Comparison of ENCODE assay signal across 13 cellular contexts in the genomic region with DNA sequence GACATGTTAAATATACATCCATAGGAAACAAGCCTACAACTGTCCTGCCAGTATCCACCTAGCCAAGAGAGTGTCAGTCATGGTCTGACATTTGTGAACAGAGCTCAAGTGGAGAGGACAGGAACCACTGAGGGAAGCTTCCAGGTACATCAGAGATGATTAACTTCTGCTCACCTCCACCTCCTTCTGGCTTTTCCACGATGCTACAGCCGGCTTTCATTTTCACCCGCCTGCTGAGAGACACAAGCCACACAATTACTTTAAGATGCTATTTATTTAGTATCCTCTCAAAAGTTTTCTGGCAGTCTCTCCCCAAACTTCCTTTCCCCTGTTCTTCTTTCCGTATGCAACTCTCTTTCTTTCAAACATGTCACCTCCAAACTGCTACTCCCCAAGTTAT. TPM values are rescaled to one million over a fixed set of nuclear protein-coding genes. Genes with fewer than 3 reads are reported as not detected.
A peak's percentile ranks its signal among the peaks of the same experiment; 100 is the strongest.
DNase-seq lines count a peak whose midpoint lies in the region; ATAC-seq and TF ChIP-seq lines count a peak whose summit lies in the region.
"Had no signal": no experiment of that assay in that cellular context is flagged by ENCODE, and none has a peak within 500 bp of the region (broad histone marks: within the 10 kb centered on the region; RNA-seq: fewer than 3 reads in every experiment).

No MANE protein-coding gene starts in this region.

- peak overlapping the region; percentile 93 for H3K9ac ChIP-seq in adipocyte (ENCODE audit: low read length)

- POLR2A ChIA-PET in BJ (lab: Charles Lee): no interaction called here

- DNase-seq in BJ (ENCODE audit: low read depth): no peak
- DNase-seq in HFFc6: no peak
- DNase-seq in adipocyte (ENCODE audit: low read depth): no peak
- no peak for DNase-seq in naive B cell
- DNase-seq in medulla oblongata (ENCODE audit: extremely low spot score): no peak
- DNase-seq in SW 1271 (lab: John Stamatoyannopoulos, UW): no peak
- DNase-seq: GOT3; kidney; stimulated activated CD4-positive, alpha-beta T cell treated with anti-CD3 and anti-CD28 coated beads, Interleukin-4, amount 100 ng/mL, for 1 hour had no signal

- H3K9me3 Mint-ChIP-seq in HFFc6 (no peaks in the 10 kb centered on the region; the same call in 1 of the 2 replicates), naive B cell (no peaks in the 10 kb centered on the region)

- H3K36me3 ChIP-seq in BJ (ENCODE audit: control insufficient read depth, insufficient read depth, low read length): peaks cover 6% of the 10 kb centered on the region
- H3K36me3 ChIP-seq in adipocyte (ENCODE audit: control insufficient read depth, insufficient read depth, low read length, severe bottlenecking): peaks cover 51% of the 10 kb centered on the region

- H3K36me3 Mint-ChIP-seq in HFFc6 (ENCODE audit: low read depth): peaks cover 41% of the 10 kb centered on the region
- peaks cover 27 to 32% of the 10 kb centered on the region in 2 donors for H3K36me3 Mint-ChIP-seq in naive B cell

- TF ChIP-seq CTCF in BJ (IDR thresholded peaks at IDR 0.05; ENCODE audit: insufficient read depth, low read depth, low read length) (0 out of 2 replicates have a peak, but pooled peaks have one; percentile 4), HFFc6 (IDR thresholded peaks at IDR 0.05) (peak; percentile 26; the same call in 1 of the 2 replicates)

- no peak overlapping the region for H3K4me3 ChIP-seq in BJ (ENCODE audit: low read depth, low read length)
- peak overlapping the region; percentile 93 for H3K4me3 ChIP-seq in adipocyte (ENCODE audit: low read length)

- no peaks in the 10 kb centered on the region for H3K9me3 ChIP-seq in adipocyte (ENCODE audit: control insufficient read depth, low read length)
- H3K9me3 ChIP-seq: SJSA1 had no signal

- ATAC-seq in naive B cell (ENCODE audit: low read depth in 2 of 2) (no peak), GM19328 (IDR thresholded peaks at IDR 0.05; ENCODE audit: unreplicated experiment) (no peak), GM21786 (IDR thresholded peaks at IDR 0.05; ENCODE audit: unreplicated experiment) (no peak)

- peaks cover 33% of the 10 kb centered on the region for H3K4me1 ChIP-seq in adipocyte (ENCODE audit: control insufficient read depth, insufficient read depth, low read length)

- H3K4me1 Mint-ChIP-seq in HFFc6 (ENCODE audit: low read depth) (peaks cover 37% of the 10 kb centered on the region), naive B cell (peaks cover 36 to 37% (median 36%) of the 10 kb centered on the region in 3 donors)

- H3K4me3 Mint-ChIP-seq in HFFc6 (peak overlapping the region; percentile 99), naive B cell (peak overlapping the region in 5 of 8 donors; percentile 1 to 97 (median 94))

- no peaks in the 10 kb centered on the region for H3K27me3 ChIP-seq in BJ (ENCODE audit: control insufficient read depth, insufficient read depth, low read length)
- no peaks in the 10 kb centered on the region for H3K27me3 ChIP-seq in adipocyte (replicated peaks; ENCODE audit: control insufficient read depth, insufficient read depth, low read length)
- H3K27me3 ChIP-seq: SJSA1 had no signal

- peak overlapping the region; percentile 87; the same call in 1 of the 2 replicates for H3K27ac Mint-ChIP-seq in HFFc6
- H3K27ac Mint-ChIP-seq in naive B cell: peak overlapping the region in 4 of 6 donors; percentile 1 to 97 (median 27)

- CTCF ChIA-PET in BJ (lab: Yijun Ruan, JAX): interaction anchor here (0.7 to 5.5 kb wide), 5 partner anchors 9 to 46 kb away, joined by 3 to 24 read pairs (median 6); no protein-coding TSS in a partner anchor

- H3K27me3 Mint-ChIP-seq in HFFc6 (ENCODE audit: insufficient read depth) (peaks cover 6% of the 10 kb centered on the region), naive B cell (no peaks in the 10 kb centered on the region)

RNA-seq across cellular contexts. Expression of a gene that starts 2.1 kb away (rescaled TPM):
- polyA plus RNA-seq in BJ (2011; rRNA removed) (7.4 and 7.9 TPM in 2 replicates), naive B cell (ENCODE audit: low read depth in 6 of 6) (10 to 100 TPM in 4 of 6 donors, 1 to 10 TPM in 2; 2.3 to 14.5 (median 12.3) TPM)
- polyA minus RNA-seq in BJ (2011; rRNA and poly(A)+ RNA removed): 19.7 and 25.8 TPM in 2 replicates
- 10 to 100 TPM; 20.0 to 22.9 (median 21.0) TPM for total RNA-seq in HFFc6 (2021; fragmentation: NEBNext Ultra II Directional; extraction: Animal tissue kit (Norgen Biotek cat#: 25700))

RNA-seq across cellular contexts. Expression of a gene that starts 36.5 kb away (rescaled TPM):
- polyA plus RNA-seq in BJ (2011; rRNA removed) (not detected in 2 replicates), naive B cell (ENCODE audit: low read depth in 6 of 6) (not detected)
- not detected in 2 replicates for polyA minus RNA-seq in BJ (2011; rRNA and poly(A)+ RNA removed)
- not detected for total RNA-seq in HFFc6 (2021; fragmentation: NEBNext Ultra II Directional; extraction: Animal tissue kit (Norgen Biotek cat#: 25700))
- total RNA-seq: kidney, LHCN-M2, SJSA1 had no signal
